ENCODE assay signal across 8 cellular contexts in genomic region chr9:26892251-26893029, GRCh38. TPM values are rescaled to one million over a fixed set of nuclear protein-coding genes. Genes with fewer than 3 reads are reported as not detected.
DNase-seq lines count a peak whose midpoint lies in the region; ATAC-seq, FAIRE-seq and TF ChIP-seq lines count a peak whose summit lies in the region.

TSS of gene CAAP1 (minus strand) at chr9:26892802. CDS start at chr9:26892715, 87 bp downstream.

- peak within 1 kb of the TSS; percentile 89 for H3K4me3 ChIP-seq in HUES6 (ENCODE audit: low read depth, low read length)
- H3K4me3 ChIP-seq in OCI-LY3 (ENCODE audit: low read length): peak within 1 kb of the TSS; percentile 91
- H3K4me3 ChIP-seq in epithelial cell of esophagus (ENCODE audit: low read length): peak within 1 kb of the TSS; percentile 97
- peak within 1 kb of the TSS; percentile 66 for H3K4me3 ChIP-seq in mucosa of descending colon

- H3K4me1 ChIP-seq in HUES6 (ENCODE audit: control insufficient read depth, insufficient read depth, low read length) (peaks cover 11% of the 10 kb centered on the region), OCI-LY3 (ENCODE audit: low read length) (peaks cover 8% of the 10 kb centered on the region), mucosa of descending colon (ENCODE audit: low read depth) (peaks cover 13% of the 10 kb centered on the region)

- peak within 1 kb of the TSS; percentile 88 for H3K4me2 ChIP-seq in OCI-LY3 (ENCODE audit: low read length)

- peak within 1 kb of the TSS; percentile 91 for H3K27ac ChIP-seq in HUES6 (ENCODE audit: low read depth, low read length)
- H3K27ac ChIP-seq in OCI-LY3 (ENCODE audit: low read length): peak within 1 kb of the TSS; percentile 91

- intact Hi-C loops in mucosa of descending colon (cut with DNase I, micrococcal nuclease): loop anchor here in 1 of 2 donors (5.0 kb wide), 1 partner anchor 55 kb away; the partner anchor contains the start of gene PLAA

- H3K36me3 ChIP-seq in HUES6 (ENCODE audit: control insufficient read depth, insufficient read depth, low read length) (peaks cover 13% of the 10 kb centered on the region), OCI-LY3 (replicated peaks; ENCODE audit: low read depth, low read length) (no peaks in the 10 kb centered on the region), mucosa of descending colon (ENCODE audit: low read depth) (no peaks in the 10 kb centered on the region)

- H3K27me3 ChIP-seq in HUES6 (ENCODE audit: control insufficient read depth, insufficient read depth, low read length): no peaks in the 10 kb centered on the region
- H3K27me3 ChIP-seq in OCI-LY3 (ENCODE audit: low read depth, low read length): no peaks in the 10 kb centered on the region

- peak within 1 kb of the TSS; percentile 82 for H2AFZ ChIP-seq in OCI-LY3 (ENCODE audit: low read depth, low read length)

- DNase-seq in D721Med (ENCODE audit: insufficient read length, low spot score) (peak; percentile 74), activated T-cell treated with anti-CD3 and anti-CD28 coated beads for 24 hours (ENCODE audit: low read depth) (peak; percentile 91), epithelial cell of esophagus (ENCODE audit: low read depth) (peak; percentile 93), mucosa of descending colon (peak; percentile 95 to 97 (median 96))
- peak; percentile 92 for DNase-seq in stimulated activated CD8-positive, alpha-beta memory T cell treated with anti-CD3 and anti-CD28 coated beads, Interleukin-4, amount 100 ng/mL, for 24 hours (ENCODE audit: low read depth)

- H4K20me1 ChIP-seq in OCI-LY3 (ENCODE audit: insufficient read depth, low read length): peaks cover 12% of the 10 kb centered on the region

- peak within 1 kb of the TSS; percentile 96 for H3K9ac ChIP-seq in HUES6 (ENCODE audit: low read length)
- H3K9ac ChIP-seq in OCI-LY3 (ENCODE audit: low read length): peak within 1 kb of the TSS; percentile 95

- FAIRE-seq in D721Med (lab: Jason Lieb, UNC): no peak

- no peaks in the 10 kb centered on the region for H3K9me3 ChIP-seq in HUES6 (ENCODE audit: control insufficient read depth, insufficient read depth, low read depth, low read length)
- no peaks in the 10 kb centered on the region for H3K9me3 ChIP-seq in OCI-LY3 (ENCODE audit: insufficient read depth, low read length)
- H3K9me3 ChIP-seq in mucosa of descending colon: peaks cover 8% of the 10 kb centered on the region

- peaks cover 51% of the 10 kb centered on the region for H3K79me2 ChIP-seq in OCI-LY3 (ENCODE audit: low read length)

- ATAC-seq in GM21423 (IDR thresholded peaks at IDR 0.05; ENCODE audit: unreplicated experiment) (peak; percentile 96), mucosa of descending colon (peak; percentile 96)

- TF ChIP-seq CTCF in D721Med (IDR thresholded peaks at IDR 0.05; ENCODE audit: insufficient read depth, missing control alignments) (peak; percentile 48), OCI-LY3 (IDR thresholded peaks at IDR 0.05; ENCODE audit: low read depth, low read length) (peak; percentile 27; the same call in 1 of the 2 replicates), epithelial cell of esophagus (IDR thresholded peaks at IDR 0.05; ENCODE audit: insufficient read depth, low read depth, low read length, missing control alignments) (peak; percentile 51), mucosa of descending colon (IDR thresholded peaks at IDR 0.05) (no peak)

RNA-seq across cellular contexts. Expression of gene CAAP1, which starts in this region (rescaled TPM):
- 10 to 100 TPM; 22.2 to 34.5 (median 23.7) TPM for total RNA-seq in mucosa of descending colon

Comparison
In these comparisons a context has a peak if more than half of its experiments do, and no peak if none do; other contexts are left out.
1. Peak in every context shown above with its lines: DNase-seq, ATAC-seq, H3K4me3 ChIP-seq and H3K27ac ChIP-seq.